8 cellular contexts compared by ENCODE assay signal in genomic region chr18:32072321-32072720, GRCh38. TPM values are rescaled to one million over a fixed set of nuclear protein-coding genes. Genes with fewer than 3 reads are reported as not detected.
DNase-seq lines count a peak whose midpoint lies in the region; ATAC-seq and TF ChIP-seq lines count a peak whose summit lies in the region.

No MANE protein-coding gene starts in this region.

- no peak overlapping the region for H3K9ac ChIP-seq in mammary epithelial cell (ENCODE audit: insufficient read depth, low read length)

- CTCF ChIA-PET in mammary epithelial cell (lab: Charles Lee; ENCODE audit: low non-redundant PET) = interaction anchor here (0.6 to 1.1 kb wide), 4 partner anchors 15 to 130 kb away, joined by 3 to 27 read pairs (median 6); partner anchors contain the start of genes RNF138 and TRAPPC8

- H3K79me2 ChIP-seq in mammary epithelial cell (ENCODE audit: insufficient read depth, low read length) = no peaks in the 10 kb centered on the region

- no peaks in the 10 kb centered on the region for H4K20me1 ChIP-seq in mammary epithelial cell (ENCODE audit: insufficient read depth, low read length)

- no peak for ATAC-seq in HG03196 (IDR thresholded peaks at IDR 0.05; ENCODE audit: unreplicated experiment)

- H3K4me3 Mint-ChIP-seq in nephron = no peak overlapping the region
- H3K4me3 Mint-ChIP-seq in activated T-helper 1 cell treated with anti-CD3 and anti-CD28 coated beads, Interleukin-12 subunit alpha, Interleukin-12 subunit beta, Interleukin-2, Interleukin-4 antibody, amounts not matched to agents 30 ng/mL and 10 ng/mL and 1 ng/mL, durations not matched to agents 14 hours and 24 hours and 36 hours = no peak overlapping the region

- H2AFZ ChIP-seq in mammary epithelial cell (ENCODE audit: low read depth, low read length) = no peak overlapping the region

- no peaks in the 10 kb centered on the region for H3K36me3 ChIP-seq in mammary epithelial cell (ENCODE audit: insufficient read depth, low read length)

- dilution Hi-C loops in mammary epithelial cell (cut with HindIII; ENCODE audit: low sequenced_read_pairs) = no loop called here

- H3K27me3 Mint-ChIP-seq in nephron (ENCODE audit: low read depth) = no peaks in the 10 kb centered on the region
- H3K27me3 Mint-ChIP-seq in activated T-helper 1 cell treated with anti-CD3 and anti-CD28 coated beads, Interleukin-12 subunit alpha, Interleukin-12 subunit beta, Interleukin-2, Interleukin-4 antibody, amounts not matched to agents 30 ng/mL and 10 ng/mL and 1 ng/mL, durations not matched to agents 14 hours and 24 hours and 36 hours (ENCODE audit: insufficient read depth) = no peaks in the 10 kb centered on the region

- H3K27ac ChIP-seq in HL-60 (replicated peaks) (no peak overlapping the region), mammary epithelial cell (ENCODE audit: insufficient read depth, low read depth, low read length) (no peak overlapping the region)

- no peaks in the 10 kb centered on the region for H3K4me1 Mint-ChIP-seq in nephron
- H3K4me1 Mint-ChIP-seq in activated T-helper 1 cell treated with anti-CD3 and anti-CD28 coated beads, Interleukin-12 subunit alpha, Interleukin-12 subunit beta, Interleukin-2, Interleukin-4 antibody, amounts not matched to agents 30 ng/mL and 10 ng/mL and 1 ng/mL, durations not matched to agents 14 hours and 24 hours and 36 hours (ENCODE audit: low read depth) = peaks cover 22% of the 10 kb centered on the region

- no peaks in the 10 kb centered on the region for H3K9me3 ChIP-seq in mammary epithelial cell (replicated peaks; ENCODE audit: insufficient read depth, low read length)

- H3K9me3 Mint-ChIP-seq in nephron = no peaks in the 10 kb centered on the region
- no peaks in the 10 kb centered on the region for H3K9me3 Mint-ChIP-seq in activated T-helper 1 cell treated with anti-CD3 and anti-CD28 coated beads, Interleukin-12 subunit alpha, Interleukin-12 subunit beta, Interleukin-2, Interleukin-4 antibody, amounts not matched to agents 30 ng/mL and 10 ng/mL and 1 ng/mL, durations not matched to agents 14 hours and 24 hours and 36 hours

- H3K36me3 Mint-ChIP-seq in nephron (ENCODE audit: low read depth) = no peaks in the 10 kb centered on the region
- H3K36me3 Mint-ChIP-seq in activated T-helper 1 cell treated with anti-CD3 and anti-CD28 coated beads, Interleukin-12 subunit alpha, Interleukin-12 subunit beta, Interleukin-2, Interleukin-4 antibody, amounts not matched to agents 30 ng/mL and 10 ng/mL and 1 ng/mL, durations not matched to agents 14 hours and 24 hours and 36 hours (ENCODE audit: low read depth) = peaks cover 34% of the 10 kb centered on the region

- 26% methylated on average over 4 of the region's 4 CpGs for WGBS in mammary epithelial cell (ENCODE audit: low coverage, missing lambda C conversion rate)

- BruUV-seq in mammary epithelial cell (replicated peaks; lab: Mats Ljungman, UMichigan) = no TSS peak

- no peak overlapping the region for H3K4me3 ChIP-seq in HL-60 (replicated peaks; ENCODE audit: insufficient read depth, low read length)
- no peak overlapping the region for H3K4me3 ChIP-seq in mammary epithelial cell (replicated peaks in 1 of 3; ENCODE audit: insufficient read depth in 1 of 3, low read depth in 2 of 3, low read length in 3 of 3)

- in situ Hi-C loops in mammary epithelial cell (cut with MboI; ENCODE audit: low sequenced_read_pairs in 2 of 2) = no loop called here

- DNase-seq in SIG-M5 treated with dmso at 0.1 percent for 504 hours (lab: John Stamatoyannopoulos, UW; ENCODE audit: unreplicated experiment) (peak; percentile 40), SIG-M5 (lab: John Stamatoyannopoulos, UW) (no peak), HL-60 (ENCODE audit: low read depth in 1 of 2, low spot score in 1 of 2) (peak in 1 of 2 experiments; percentile 38), mammary epithelial cell (no peak), amygdala (lab: John Stamatoyannopoulos, UW) (no peak)
- no peak for DNase-seq in activated T-helper 1 cell treated with anti-CD3 and anti-CD28 coated beads, Interleukin-12 subunit alpha, Interleukin-12 subunit beta, Interleukin-2, Interleukin-4 antibody, amounts not matched to agents 30 ng/mL and 10 ng/mL and 1 ng/mL, durations not matched to agents 14 hours and 24 hours and 36 hours (ENCODE audit: low spot score)

- intact Hi-C loops in mammary epithelial cell (cut with micrococcal nuclease) = loop anchor here (5.0 kb wide), 3 partner anchors 55 to 515 kb away; partner anchors contain the start of genes RNF125 and TRAPPC8
- intact Hi-C loops in activated T-helper 1 cell treated with anti-CD3 and anti-CD28 coated beads, Interleukin-12 subunit alpha, Interleukin-12 subunit beta, Interleukin-2, Interleukin-4 antibody, amounts not matched to agents 30 ng/mL and 10 ng/mL and 1 ng/mL, durations not matched to agents 14 hours and 24 hours and 36 hours (cut with micrococcal nuclease) = loop anchor here (1.0 to 2.0 kb wide), 2 partner anchors 20 to 54 kb away; partner anchors contain the start of gene RNF125

- H3K4me1 ChIP-seq in mammary epithelial cell (ENCODE audit: insufficient read depth, low read length) = no peaks in the 10 kb centered on the region

- H3K27me3 ChIP-seq in HL-60 (ENCODE audit: insufficient read depth, poor library complexity, severe bottlenecking) (no peaks in the 10 kb centered on the region), mammary epithelial cell (ENCODE audit: insufficient read depth, low read length) (no peaks in the 10 kb centered on the region)

- TF ChIP-seq CTCF in HL-60 (IDR thresholded peaks at IDR 0.05; ENCODE audit: insufficient read depth, low read length) = peak; percentile 58
- peak; percentile 24 to 54 for TF ChIP-seq CTCF in mammary epithelial cell (conservative IDR thresholded peaks at IDR 0.05 in 1 of 2, IDR thresholded peaks at IDR 0.05 in 1 of 2; ENCODE audit: extremely low read depth in 1 of 2, insufficient read depth in 1 of 2, low read depth in 1 of 2, low read length in 2 of 2)
- peak; percentile 32 to 44 (median 34) for TF ChIP-seq CTCF in nephron (IDR thresholded peaks at IDR 0.05; ENCODE audit: unreplicated experiment in 3 of 3)

- H3K4me2 ChIP-seq in mammary epithelial cell (ENCODE audit: insufficient read depth, low read depth, low read length) = no peak overlapping the region

- H3K27ac Mint-ChIP-seq in nephron = no peak overlapping the region
- no peak overlapping the region for H3K27ac Mint-ChIP-seq in activated T-helper 1 cell treated with anti-CD3 and anti-CD28 coated beads, Interleukin-12 subunit alpha, Interleukin-12 subunit beta, Interleukin-2, Interleukin-4 antibody, amounts not matched to agents 30 ng/mL and 10 ng/mL and 1 ng/mL, durations not matched to agents 14 hours and 24 hours and 36 hours

RNA-seq across cellular contexts. Expression of gene RNF138, which starts 19.4 kb away (rescaled TPM):
- total RNA-seq in mammary epithelial cell = 10 to 100 TPM; 18.0 to 26.2 TPM
- polyA plus RNA-seq in mammary epithelial cell = 22.5 TPM
- polyA minus RNA-seq in mammary epithelial cell = 18.7 TPM
- 80.5 and 83.0 TPM in 2 replicates for total RNA-seq in activated T-helper 1 cell treated with anti-CD3 and anti-CD28 coated beads, Interleukin-12 subunit alpha, Interleukin-12 subunit beta, Interleukin-2, Interleukin-4 antibody, amounts not matched to agents 30 ng/mL and 10 ng/mL and 1 ng/mL, durations not matched to agents 14 hours and 24 hours and 36 hours

RNA-seq across cellular contexts. Expression of gene RNF125, which starts 53.7 kb away (rescaled TPM):
- total RNA-seq in mammary epithelial cell = 1 to 10 TPM; 2.3 to 5.6 TPM
- 2.4 TPM for polyA plus RNA-seq in mammary epithelial cell
- 2.1 TPM for polyA minus RNA-seq in mammary epithelial cell
- 32.2 and 34.6 TPM in 2 replicates for total RNA-seq in activated T-helper 1 cell treated with anti-CD3 and anti-CD28 coated beads, Interleukin-12 subunit alpha, Interleukin-12 subunit beta, Interleukin-2, Interleukin-4 antibody, amounts not matched to agents 30 ng/mL and 10 ng/mL and 1 ng/mL, durations not matched to agents 14 hours and 24 hours and 36 hours
